2 cellular contexts compared by ENCODE assay signal in the genomic region with DNA sequence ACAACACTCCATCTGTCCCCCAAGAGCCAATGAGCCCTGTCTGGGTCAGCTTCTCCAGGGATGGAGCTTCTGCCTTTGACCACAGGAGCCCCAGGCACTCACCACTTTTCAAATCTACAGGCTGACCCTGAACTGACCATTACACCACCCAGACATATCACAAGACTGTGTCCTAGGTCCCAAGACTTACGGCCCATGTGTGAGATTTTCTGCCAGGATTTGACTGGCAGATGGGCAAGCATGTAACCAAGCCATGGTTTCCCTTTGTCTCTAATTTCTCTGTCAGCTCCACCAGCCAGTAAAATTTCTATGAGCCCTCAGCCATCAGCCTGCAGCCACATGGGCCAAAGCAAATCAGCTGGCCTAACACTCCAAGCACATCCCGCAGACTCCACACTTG.
TF ChIP-seq lines count a peak whose summit lies in the region.

No MANE protein-coding gene starts in this region.

TF ChIP-seq in IMR-90, 13 proteins besides CTCF, POLR2A, EP300 and RAD21:
- TF ChIP-seq RFX5 (IDR thresholded peaks at IDR 0.05; ENCODE audit: low read depth, low read length) (no peak), CHD1 (IDR thresholded peaks at IDR 0.05; ENCODE audit: low read depth, low read length) (no peak)

TF ChIP-seq in H1, 55 proteins besides CTCF, POLR2A, EP300 and RAD21:
- TF ChIP-seq SP4 (IDR thresholded peaks at IDR 0.05; ENCODE audit: low read length) (no peak), POLR2AphosphoS5 (IDR thresholded peaks at IDR 0.05; ENCODE audit: low read depth, low read length) (no peak), EZH2 (IDR thresholded peaks at IDR 0.05; ENCODE audit: low read depth, low read length, severe bottlenecking) (no peak), MAFK (IDR thresholded peaks at IDR 0.05; ENCODE audit: low read depth, low read length) (no peak), CHD2 (IDR thresholded peaks at IDR 0.05; ENCODE audit: low read length) (no peak), PHF8 (conservative IDR thresholded peaks at IDR 0.05; ENCODE audit: low read depth, low read length) (no peak), BACH1 (IDR thresholded peaks at IDR 0.05; ENCODE audit: low read length) (no peak), CBX5 (IDR thresholded peaks at IDR 0.05; ENCODE audit: low read depth, low read length) (no peak), KDM5A (IDR thresholded peaks at IDR 0.05; ENCODE audit: low read length) (no peak), CEBPB (IDR thresholded peaks at IDR 0.05; ENCODE audit: low read depth, low read length) (no peak), SP2 (IDR thresholded peaks at IDR 0.05; ENCODE audit: low read length) (no peak), GABPA (IDR thresholded peaks at IDR 0.05; ENCODE audit: borderline replicate concordance, insufficient read depth, low read length) (no peak), RXRA (IDR thresholded peaks at IDR 0.05; ENCODE audit: insufficient read depth, low read depth, low read length) (no peak), BRCA1 (IDR thresholded peaks at IDR 0.05; ENCODE audit: low read depth, low read length) (no peak), FOSL1 (IDR thresholded peaks at IDR 0.05; ENCODE audit: insufficient read depth, low read depth, low read length) (no peak)
